Comparison of ENCODE assay signal across 1 cellular context in genomic region chr1:203547771-203548421, GRCh38.
TF ChIP-seq lines count a peak whose summit lies in the region.

No MANE protein-coding gene starts in this region.

TF ChIP-seq in HEK293, 187 proteins besides CTCF, POLR2A, EP300 and RAD21 (continued from another document and continues in another):
- TF ChIP-seq, protein P1, sequence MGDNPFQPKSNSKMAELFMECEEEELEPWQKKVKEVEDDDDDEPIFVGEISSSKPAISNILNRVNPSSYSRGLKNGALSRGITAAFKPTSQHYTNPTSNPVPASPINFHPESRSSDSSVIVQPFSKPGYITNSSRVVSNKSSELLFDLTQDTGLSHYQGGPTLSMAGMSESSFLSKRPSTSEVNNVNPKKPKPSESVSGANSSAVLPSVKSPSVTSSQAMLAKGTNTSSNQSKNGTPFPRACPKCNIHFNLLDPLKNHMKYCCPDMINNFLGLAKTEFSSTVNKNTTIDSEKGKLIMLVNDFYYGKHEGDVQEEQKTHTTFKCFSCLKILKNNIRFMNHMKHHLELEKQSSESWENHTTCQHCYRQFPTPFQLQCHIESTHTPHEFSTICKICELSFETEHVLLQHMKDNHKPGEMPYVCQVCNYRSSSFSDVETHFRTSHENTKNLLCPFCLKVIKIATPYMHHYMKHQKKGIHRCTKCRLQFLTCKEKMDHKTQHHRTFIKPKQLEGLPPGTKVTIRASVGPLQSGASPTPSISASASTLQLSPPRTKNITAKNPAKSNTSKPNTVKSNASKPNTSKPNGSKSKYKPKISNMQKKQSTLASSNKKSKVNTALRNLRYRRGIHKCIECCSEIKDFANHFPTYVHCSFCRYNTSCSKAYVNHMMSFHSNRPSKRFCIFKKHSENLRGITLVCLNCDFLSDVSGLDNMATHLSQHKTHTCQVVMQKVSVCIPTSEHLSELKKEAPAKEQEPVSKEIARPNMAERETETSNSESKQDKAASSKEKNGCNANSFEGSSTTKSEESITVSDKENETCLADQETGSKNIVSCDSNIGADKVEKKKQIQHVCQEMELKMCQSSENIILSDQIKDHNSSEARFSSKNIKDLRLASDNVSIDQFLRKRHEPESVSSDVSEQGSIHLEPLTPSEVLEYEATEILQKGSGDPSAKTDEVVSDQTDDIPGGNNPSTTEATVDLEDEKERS (tag by site-specific recombination; IDR thresholded peaks at IDR 0.05) = no peak
- TF ChIP-seq ZNF146 (tag by site-specific recombination; IDR thresholded peaks at IDR 0.05) = no peak
- peak; percentile 85 for TF ChIP-seq ZNF366 (tag by site-specific recombination; conservative IDR thresholded peaks at IDR 0.05)
- no peak for TF ChIP-seq ZNF133 (tag by site-specific recombination; IDR thresholded peaks at IDR 0.05)
- peak; percentile 59 for TF ChIP-seq KLF9 (tag by site-specific recombination; IDR thresholded peaks at IDR 0.05; ENCODE audit: low read depth)
- TF ChIP-seq ZNF654 (tag by site-specific recombination; IDR thresholded peaks at IDR 0.05; ENCODE audit: low read depth) = no peak; the same call in 1 of the 2 replicates
- TF ChIP-seq IKZF3 (tag by site-specific recombination; IDR thresholded peaks at IDR 0.05) = no peak
- peak; percentile 86 for TF ChIP-seq ZNF629 (tag by site-specific recombination; IDR thresholded peaks at IDR 0.05)
- TF ChIP-seq ZFP41 (tag by site-specific recombination; IDR thresholded peaks at IDR 0.05; ENCODE audit: borderline replicate concordance) = no peak
- no peak for TF ChIP-seq ZNF473 (tag by site-specific recombination; IDR thresholded peaks at IDR 0.05)
- no peak for TF ChIP-seq ZNF560 (tag by site-specific recombination; IDR thresholded peaks at IDR 0.05; ENCODE audit: borderline replicate concordance)
- TF ChIP-seq ZNF449 (tag by site-specific recombination; IDR thresholded peaks at IDR 0.05) = peak; percentile 70; the same call in 1 of the 2 replicates
- TF ChIP-seq, protein P2, sequence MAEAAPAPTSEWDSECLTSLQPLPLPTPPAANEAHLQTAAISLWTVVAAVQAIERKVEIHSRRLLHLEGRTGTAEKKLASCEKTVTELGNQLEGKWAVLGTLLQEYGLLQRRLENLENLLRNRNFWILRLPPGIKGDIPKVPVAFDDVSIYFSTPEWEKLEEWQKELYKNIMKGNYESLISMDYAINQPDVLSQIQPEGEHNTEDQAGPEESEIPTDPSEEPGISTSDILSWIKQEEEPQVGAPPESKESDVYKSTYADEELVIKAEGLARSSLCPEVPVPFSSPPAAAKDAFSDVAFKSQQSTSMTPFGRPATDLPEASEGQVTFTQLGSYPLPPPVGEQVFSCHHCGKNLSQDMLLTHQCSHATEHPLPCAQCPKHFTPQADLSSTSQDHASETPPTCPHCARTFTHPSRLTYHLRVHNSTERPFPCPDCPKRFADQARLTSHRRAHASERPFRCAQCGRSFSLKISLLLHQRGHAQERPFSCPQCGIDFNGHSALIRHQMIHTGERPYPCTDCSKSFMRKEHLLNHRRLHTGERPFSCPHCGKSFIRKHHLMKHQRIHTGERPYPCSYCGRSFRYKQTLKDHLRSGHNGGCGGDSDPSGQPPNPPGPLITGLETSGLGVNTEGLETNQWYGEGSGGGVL (tag by site-specific recombination; IDR thresholded peaks at IDR 0.05) = no peak
- TF ChIP-seq ZNF660 (tag by site-specific recombination; IDR thresholded peaks at IDR 0.05) = no peak
- no peak for TF ChIP-seq ZNF416 (tag by site-specific recombination; IDR thresholded peaks at IDR 0.05)
- no peak for TF ChIP-seq ZBTB21 (tag by site-specific recombination; IDR thresholded peaks at IDR 0.05)
- TF ChIP-seq ZNF626 (tag by site-specific recombination; IDR thresholded peaks at IDR 0.05) = no peak
- peak; percentile 81 for TF ChIP-seq PRDM1 (tag by site-specific recombination; IDR thresholded peaks at IDR 0.05)
- TF ChIP-seq ZNF571 (tag by site-specific recombination; IDR thresholded peaks at IDR 0.05) = no peak
- TF ChIP-seq ZBTB17 (tag by site-specific recombination; IDR thresholded peaks at IDR 0.05) = peak; percentile 53
- no peak for TF ChIP-seq ZNF776 (tag by site-specific recombination; IDR thresholded peaks at IDR 0.05; ENCODE audit: borderline replicate concordance)
- TF ChIP-seq SP7 (tag by site-specific recombination; IDR thresholded peaks at IDR 0.05) = peak; percentile 71
- no peak for TF ChIP-seq HOXD13 (CRISPR knock-in tag; IDR thresholded peaks at IDR 0.05; ENCODE audit: borderline replicate concordance)
- TF ChIP-seq ZEB2 (tag by site-specific recombination; IDR thresholded peaks at IDR 0.05) = peak; percentile 84
- no peak for TF ChIP-seq ZSCAN16 (tag by site-specific recombination; IDR thresholded peaks at IDR 0.05)
- TF ChIP-seq, protein P3, sequence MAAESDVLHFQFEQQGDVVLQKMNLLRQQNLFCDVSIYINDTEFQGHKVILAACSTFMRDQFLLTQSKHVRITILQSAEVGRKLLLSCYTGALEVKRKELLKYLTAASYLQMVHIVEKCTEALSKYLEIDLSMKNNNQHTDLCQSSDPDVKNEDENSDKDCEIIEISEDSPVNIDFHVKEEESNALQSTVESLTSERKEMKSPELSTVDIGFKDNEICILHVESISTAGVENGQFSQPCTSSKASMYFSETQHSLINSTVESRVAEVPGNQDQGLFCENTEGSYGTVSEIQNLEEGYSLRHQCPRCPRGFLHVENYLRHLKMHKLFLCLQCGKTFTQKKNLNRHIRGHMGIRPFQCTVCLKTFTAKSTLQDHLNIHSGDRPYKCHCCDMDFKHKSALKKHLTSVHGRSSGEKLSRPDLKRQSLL (tag by site-specific recombination; IDR thresholded peaks at IDR 0.05) = no peak
- no peak for TF ChIP-seq ZNF302 (tag by site-specific recombination; IDR thresholded peaks at IDR 0.05; ENCODE audit: low read depth)
- TF ChIP-seq ZNF10 (tag by site-specific recombination; IDR thresholded peaks at IDR 0.05) = peak; percentile 17; the same call in 1 of the 2 replicates
- TF ChIP-seq ZFHX2 (tag by site-specific recombination; conservative IDR thresholded peaks at IDR 0.05) = no peak
- no peak for TF ChIP-seq ZFP69B (tag by site-specific recombination; IDR thresholded peaks at IDR 0.05)
- TF ChIP-seq ZNF768 (tag by site-specific recombination; IDR thresholded peaks at IDR 0.05) = no peak
- TF ChIP-seq, protein P4, sequence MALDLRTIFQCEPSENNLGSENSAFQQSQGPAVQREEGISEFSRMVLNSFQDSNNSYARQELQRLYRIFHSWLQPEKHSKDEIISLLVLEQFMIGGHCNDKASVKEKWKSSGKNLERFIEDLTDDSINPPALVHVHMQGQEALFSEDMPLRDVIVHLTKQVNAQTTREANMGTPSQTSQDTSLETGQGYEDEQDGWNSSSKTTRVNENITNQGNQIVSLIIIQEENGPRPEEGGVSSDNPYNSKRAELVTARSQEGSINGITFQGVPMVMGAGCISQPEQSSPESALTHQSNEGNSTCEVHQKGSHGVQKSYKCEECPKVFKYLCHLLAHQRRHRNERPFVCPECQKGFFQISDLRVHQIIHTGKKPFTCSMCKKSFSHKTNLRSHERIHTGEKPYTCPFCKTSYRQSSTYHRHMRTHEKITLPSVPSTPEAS (tag by site-specific recombination; IDR thresholded peaks at IDR 0.05) = no peak
- TF ChIP-seq, protein P5, sequence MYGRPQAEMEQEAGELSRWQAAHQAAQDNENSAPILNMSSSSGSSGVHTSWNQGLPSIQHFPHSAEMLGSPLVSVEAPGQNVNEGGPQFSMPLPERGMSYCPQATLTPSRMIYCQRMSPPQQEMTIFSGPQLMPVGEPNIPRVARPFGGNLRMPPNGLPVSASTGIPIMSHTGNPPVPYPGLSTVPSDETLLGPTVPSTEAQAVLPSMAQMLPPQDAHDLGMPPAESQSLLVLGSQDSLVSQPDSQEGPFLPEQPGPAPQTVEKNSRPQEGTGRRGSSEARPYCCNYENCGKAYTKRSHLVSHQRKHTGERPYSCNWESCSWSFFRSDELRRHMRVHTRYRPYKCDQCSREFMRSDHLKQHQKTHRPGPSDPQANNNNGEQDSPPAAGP (tag by site-specific recombination; IDR thresholded peaks at IDR 0.05) = peak; percentile 96
- TF ChIP-seq GFI1B (tag by site-specific recombination; IDR thresholded peaks at IDR 0.05) = no peak
- no peak for TF ChIP-seq GLIS1 (tag by site-specific recombination; IDR thresholded peaks at IDR 0.05)
- no peak for TF ChIP-seq ZBTB48 (tag by site-specific recombination; IDR thresholded peaks at IDR 0.05)
- TF ChIP-seq, protein P6, sequence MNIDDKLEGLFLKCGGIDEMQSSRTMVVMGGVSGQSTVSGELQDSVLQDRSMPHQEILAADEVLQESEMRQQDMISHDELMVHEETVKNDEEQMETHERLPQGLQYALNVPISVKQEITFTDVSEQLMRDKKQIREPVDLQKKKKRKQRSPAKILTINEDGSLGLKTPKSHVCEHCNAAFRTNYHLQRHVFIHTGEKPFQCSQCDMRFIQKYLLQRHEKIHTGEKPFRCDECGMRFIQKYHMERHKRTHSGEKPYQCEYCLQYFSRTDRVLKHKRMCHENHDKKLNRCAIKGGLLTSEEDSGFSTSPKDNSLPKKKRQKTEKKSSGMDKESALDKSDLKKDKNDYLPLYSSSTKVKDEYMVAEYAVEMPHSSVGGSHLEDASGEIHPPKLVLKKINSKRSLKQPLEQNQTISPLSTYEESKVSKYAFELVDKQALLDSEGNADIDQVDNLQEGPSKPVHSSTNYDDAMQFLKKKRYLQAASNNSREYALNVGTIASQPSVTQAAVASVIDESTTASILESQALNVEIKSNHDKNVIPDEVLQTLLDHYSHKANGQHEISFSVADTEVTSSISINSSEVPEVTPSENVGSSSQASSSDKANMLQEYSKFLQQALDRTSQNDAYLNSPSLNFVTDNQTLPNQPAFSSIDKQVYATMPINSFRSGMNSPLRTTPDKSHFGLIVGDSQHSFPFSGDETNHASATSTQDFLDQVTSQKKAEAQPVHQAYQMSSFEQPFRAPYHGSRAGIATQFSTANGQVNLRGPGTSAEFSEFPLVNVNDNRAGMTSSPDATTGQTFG (tag by site-specific recombination; IDR thresholded peaks at IDR 0.05; ENCODE audit: borderline replicate concordance) = no peak
- no peak for TF ChIP-seq ZNF610 (tag by site-specific recombination; IDR thresholded peaks at IDR 0.05; ENCODE audit: borderline replicate concordance)
- no peak for TF ChIP-seq ZBTB20 (tag by site-specific recombination; IDR thresholded peaks at IDR 0.05)
- no peak for TF ChIP-seq ZNF223 (tag by site-specific recombination; IDR thresholded peaks at IDR 0.05)
- no peak for TF ChIP-seq BCL6B (tag by site-specific recombination; IDR thresholded peaks at IDR 0.05)
- TF ChIP-seq ZNF843 (tag by site-specific recombination; IDR thresholded peaks at IDR 0.05) = peak; percentile 51
- no peak for TF ChIP-seq ZNF341 (tag by site-specific recombination; IDR thresholded peaks at IDR 0.05; ENCODE audit: low read depth)
- TF ChIP-seq RBAK (tag by site-specific recombination; IDR thresholded peaks at IDR 0.05) = no peak
- TF ChIP-seq, protein P7, sequence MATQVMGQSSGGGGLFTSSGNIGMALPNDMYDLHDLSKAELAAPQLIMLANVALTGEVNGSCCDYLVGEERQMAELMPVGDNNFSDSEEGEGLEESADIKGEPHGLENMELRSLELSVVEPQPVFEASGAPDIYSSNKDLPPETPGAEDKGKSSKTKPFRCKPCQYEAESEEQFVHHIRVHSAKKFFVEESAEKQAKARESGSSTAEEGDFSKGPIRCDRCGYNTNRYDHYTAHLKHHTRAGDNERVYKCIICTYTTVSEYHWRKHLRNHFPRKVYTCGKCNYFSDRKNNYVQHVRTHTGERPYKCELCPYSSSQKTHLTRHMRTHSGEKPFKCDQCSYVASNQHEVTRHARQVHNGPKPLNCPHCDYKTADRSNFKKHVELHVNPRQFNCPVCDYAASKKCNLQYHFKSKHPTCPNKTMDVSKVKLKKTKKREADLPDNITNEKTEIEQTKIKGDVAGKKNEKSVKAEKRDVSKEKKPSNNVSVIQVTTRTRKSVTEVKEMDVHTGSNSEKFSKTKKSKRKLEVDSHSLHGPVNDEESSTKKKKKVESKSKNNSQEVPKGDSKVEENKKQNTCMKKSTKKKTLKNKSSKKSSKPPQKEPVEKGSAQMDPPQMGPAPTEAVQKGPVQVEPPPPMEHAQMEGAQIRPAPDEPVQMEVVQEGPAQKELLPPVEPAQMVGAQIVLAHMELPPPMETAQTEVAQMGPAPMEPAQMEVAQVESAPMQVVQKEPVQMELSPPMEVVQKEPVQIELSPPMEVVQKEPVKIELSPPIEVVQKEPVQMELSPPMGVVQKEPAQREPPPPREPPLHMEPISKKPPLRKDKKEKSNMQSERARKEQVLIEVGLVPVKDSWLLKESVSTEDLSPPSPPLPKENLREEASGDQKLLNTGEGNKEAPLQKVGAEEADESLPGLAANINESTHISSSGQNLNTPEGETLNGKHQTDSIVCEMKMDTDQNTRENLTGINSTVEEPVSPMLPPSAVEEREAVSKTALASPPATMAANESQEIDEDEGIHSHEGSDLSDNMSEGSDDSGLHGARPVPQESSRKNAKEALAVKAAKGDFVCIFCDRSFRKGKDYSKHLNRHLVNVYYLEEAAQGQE (tag by site-specific recombination; IDR thresholded peaks at IDR 0.05) = no peak
- TF ChIP-seq, protein P8, sequence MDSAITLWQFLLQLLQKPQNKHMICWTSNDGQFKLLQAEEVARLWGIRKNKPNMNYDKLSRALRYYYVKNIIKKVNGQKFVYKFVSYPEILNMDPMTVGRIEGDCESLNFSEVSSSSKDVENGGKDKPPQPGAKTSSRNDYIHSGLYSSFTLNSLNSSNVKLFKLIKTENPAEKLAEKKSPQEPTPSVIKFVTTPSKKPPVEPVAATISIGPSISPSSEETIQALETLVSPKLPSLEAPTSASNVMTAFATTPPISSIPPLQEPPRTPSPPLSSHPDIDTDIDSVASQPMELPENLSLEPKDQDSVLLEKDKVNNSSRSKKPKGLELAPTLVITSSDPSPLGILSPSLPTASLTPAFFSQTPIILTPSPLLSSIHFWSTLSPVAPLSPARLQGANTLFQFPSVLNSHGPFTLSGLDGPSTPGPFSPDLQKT (IDR thresholded peaks at IDR 0.05; ENCODE audit: borderline replicate concordance, low read depth, low read length) = no peak
